In genomic region chr20:36527331-36528125, GRCh38 we compare ENCODE assay signal across 16 cellular contexts. TPM values are rescaled to one million over a fixed set of nuclear protein-coding genes. Genes with fewer than 3 reads are reported as not detected.
DNase-seq lines count a peak whose midpoint lies in the region; ATAC-seq and TF ChIP-seq lines count a peak whose summit lies in the region.
"Had no signal": no experiment of that assay in that cellular context is flagged by ENCODE, and none has a peak within 500 bp of the region (broad histone marks: within the 10 kb centered on the region; RNA-seq: fewer than 3 reads in every experiment).

No MANE protein-coding gene starts in this region.

- H3K27me3 ChIP-seq in left ventricle myocardium inferior (ENCODE audit: low read depth): no peaks in the 10 kb centered on the region
- H3K27me3 ChIP-seq in body of pancreas: no peaks in the 10 kb centered on the region
- no peaks in the 10 kb centered on the region for H3K27me3 ChIP-seq in muscle layer of duodenum (ENCODE audit: low read depth, low read length)
- H3K27me3 ChIP-seq in transverse colon: no peaks in the 10 kb centered on the region

- TF ChIP-seq EP300 in transverse colon (IDR thresholded peaks at IDR 0.05; ENCODE audit: low read depth): no peak

- peaks cover 50% of the 10 kb centered on the region for H3K36me3 ChIP-seq in left ventricle myocardium inferior
- H3K36me3 ChIP-seq in body of pancreas (replicated peaks in 1 of 2; ENCODE audit: insufficient read depth in 1 of 2, low read depth in 2 of 2): peaks cover 0 to 9% of the 10 kb centered on the region in 2 donors
- peaks cover 25 to 43% of the 10 kb centered on the region in 2 donors for H3K36me3 ChIP-seq in muscle layer of duodenum (ENCODE audit: control insufficient read depth in 1 of 2, insufficient read depth in 2 of 2, low read length in 2 of 2)
- peaks cover 0 to 28% (median 15%) of the 10 kb centered on the region in 4 donors for H3K36me3 ChIP-seq in transverse colon

- intact Hi-C loops in cardiac septum (cut with DNase I): no loop called here
- intact Hi-C loops in left ventricle myocardium inferior (cut with micrococcal nuclease): no loop called here
- intact Hi-C loops in body of pancreas (cut with DNase I): no loop called here
- intact Hi-C loops in transverse colon (cut with DNase I; ENCODE audit: low total_unique reads): no loop called here

- no peak overlapping the region for H3K27ac ChIP-seq in left ventricle myocardium inferior (replicated peaks)
- H3K27ac ChIP-seq in body of pancreas: peak overlapping the region in 2 of 4 donors; percentile 40 to 46
- H3K27ac ChIP-seq in muscle layer of duodenum (ENCODE audit: low read length): peak overlapping the region; percentile 62
- H3K27ac ChIP-seq in transverse colon: peak overlapping the region; percentile 41 to 82 (median 52)
- H3K27ac ChIP-seq: KMS-11 had no signal

- TF ChIP-seq POLR2A in body of pancreas (IDR thresholded peaks at IDR 0.05) (no peak), transverse colon (IDR thresholded peaks at IDR 0.05) (no peak)

- H3K4me3 ChIP-seq in left ventricle myocardium inferior: no peak overlapping the region
- H3K4me3 ChIP-seq in body of pancreas: no peak overlapping the region
- H3K4me3 ChIP-seq in muscle layer of duodenum (ENCODE audit: low read depth in 1 of 2, low read length in 2 of 2): no peak overlapping the region
- H3K4me3 ChIP-seq in transverse colon: no peak overlapping the region

- H3K4me1 ChIP-seq in left ventricle myocardium inferior (peaks cover 12% of the 10 kb centered on the region), body of pancreas (no peaks in the 10 kb centered on the region), muscle layer of duodenum (ENCODE audit: control insufficient read depth in 1 of 2, insufficient read depth in 2 of 2, low read length in 2 of 2) (peaks cover 0 to 19% of the 10 kb centered on the region in 2 donors), transverse colon (peaks cover 0 to 4% (median 0%) of the 10 kb centered on the region in 4 donors)

- ATAC-seq in body of pancreas: peak; percentile 45
- no peak for ATAC-seq in SK-N-SH treated with all-trans-retinoic acid at 6 μM for 48 hours
- ATAC-seq: activated CD4-positive, CD25-positive, alpha-beta regulatory T cell treated with anti-CD3 and anti-CD28 coated beads, Interleukin-2, amount 50 U/mL, for 24 hours had no signal

- in situ Hi-C loops in transverse colon (cut with MboI; ENCODE audit: low pct_ligation_motif_present in 1 of 4, low pct_unique_long_range_greater_than_20kb in 1 of 4, low sequenced_read_pairs in 3 of 4): no loop called here

- DNase-seq in cardiac septum (ENCODE audit: low spot score) (peak; percentile 51), left ventricle myocardium inferior (no peak), body of pancreas (peak; percentile 37 to 76 (median 52)), transverse colon (no peak), cerebellar cortex (ENCODE audit: low spot score) (no peak)
- no peak for DNase-seq in activated effector memory CD4-positive, alpha-beta T cell treated with Interleukin-2 at 50 U/mL for 16 hours
- DNase-seq: activated naive CD4-positive, alpha-beta T cell treated with anti-CD3 and anti-CD28 coated beads, Interleukin-2, amount 10 ng/mL, durations not matched to agents 7 days and 5 days; CD4-positive, alpha-beta memory T cell; effector CD8-positive, alpha-beta T cell; EL; NCI-H2227 treated with DMSO at 0.1 percent for 48 hours; stimulated activated CD4-positive, alpha-beta T cell treated with anti-CD3 and anti-CD28 coated beads, Interleukin-15, amount 100 ng/mL, for 24 hours had no signal

- no peaks in the 10 kb centered on the region for H3K9me3 ChIP-seq in left ventricle myocardium inferior (replicated peaks)
- H3K9me3 ChIP-seq in body of pancreas: no peaks in the 10 kb centered on the region
- no peaks in the 10 kb centered on the region for H3K9me3 ChIP-seq in muscle layer of duodenum (ENCODE audit: control insufficient read depth in 1 of 2, low read length in 2 of 2)
- H3K9me3 ChIP-seq in transverse colon: no peaks in the 10 kb centered on the region

- WGBS in body of pancreas, 2 donors: 85 to 86% methylated on average over 32 of the region's 32 CpGs
- 76 to 85% methylated on average over 15 to 32 of the region's 32 CpGs for WGBS in transverse colon (ENCODE audit: low coverage in 1 of 2), 2 donors

- TF ChIP-seq CTCF in left ventricle myocardium inferior (IDR thresholded peaks at IDR 0.05; ENCODE audit: borderline replicate concordance) (no peak), body of pancreas (IDR thresholded peaks at IDR 0.05) (no peak), transverse colon (IDR thresholded peaks at IDR 0.05) (no peak)

TF ChIP-seq in SK-N-SH treated with all-trans-retinoic acid at 6 μM for 48 hours, 23 proteins besides CTCF, POLR2A, EP300 and RAD21:
- no peak for TF ChIP-seq ZNF565 (CRISPR knock-in tag; conservative IDR thresholded peaks at IDR 0.05; ENCODE audit: low read depth)
- no peak for TF ChIP-seq ARNTL (CRISPR knock-in tag; IDR thresholded peaks at IDR 0.05; ENCODE audit: borderline replicate concordance, low read depth)
- no peak for TF ChIP-seq CSDC2 (CRISPR knock-in tag; IDR thresholded peaks at IDR 0.05)
- no peak for TF ChIP-seq TCF4 (CRISPR knock-in tag; IDR thresholded peaks at IDR 0.05; ENCODE audit: borderline replicate concordance)
- TF ChIP-seq PPARA (CRISPR knock-in tag; IDR thresholded peaks at IDR 0.05; ENCODE audit: borderline replicate concordance): no peak
- TF ChIP-seq PATZ1 (CRISPR knock-in tag; IDR thresholded peaks at IDR 0.05; ENCODE audit: borderline replicate concordance): no peak
- TF ChIP-seq GLIS3 (CRISPR knock-in tag; IDR thresholded peaks at IDR 0.05): no peak
- TF ChIP-seq TOX (CRISPR knock-in tag; IDR thresholded peaks at IDR 0.05; ENCODE audit: borderline replicate concordance): no peak
- TF ChIP-seq CSRNP3 (CRISPR knock-in tag; IDR thresholded peaks at IDR 0.05): no peak

RNA-seq across cellular contexts. Expression of gene MYL9, which starts 13.8 kb away (rescaled TPM):
- 2,307 TPM for total RNA-seq in cardiac septum
- 1,345 TPM for total RNA-seq in left ventricle myocardium inferior
- 10 to 100 TPM; 16.9 to 26.7 TPM for total RNA-seq in body of pancreas
- total RNA-seq in transverse colon: 100 to 1,000 TPM; 156 to 974 (median 332) TPM
- total RNA-seq: CD4-positive, alpha-beta memory T cell had no signal

RNA-seq across cellular contexts. Expression of gene TGIF2, which starts 45.9 kb away (rescaled TPM):
- total RNA-seq in cardiac septum: 6.1 TPM
- total RNA-seq in left ventricle myocardium inferior: 5.8 TPM
- total RNA-seq in body of pancreas: 10 to 100 TPM; 15.2 to 18.7 TPM
- total RNA-seq in transverse colon: 100 to 1,000 TPM in 1 of 4 donors, 1 to 10 TPM in 2, under 1 TPM in 1; 0.75 to 130 (median 3.9) TPM

Comparison
In these comparisons a context has a peak if more than half of its experiments do, and no peak if none do; other contexts are left out.
1. DNase-seq: peak in cardiac septum (single experiment) and body of pancreas (4 of 4); none in left ventricle myocardium inferior (single experiment), transverse colon (single experiment), activated effector memory CD4-positive, alpha-beta T cell treated with Interleukin-2 at 50 U/mL for 16 hours (single experiment) and cerebellar cortex (single experiment).
2. RNA of gene MYL9, which starts 13.8 kb away (total RNA-seq): 2,307 TPM in cardiac septum (single experiment), 1,345 TPM in left ventricle myocardium inferior (single experiment) and 156 to 974 TPM in transverse colon; 16.9 to 26.7 TPM in body of pancreas; every median in the first group is over 4 times any median in the second.